ENCODE assay signal across 21 cellular contexts in the genomic region with DNA sequence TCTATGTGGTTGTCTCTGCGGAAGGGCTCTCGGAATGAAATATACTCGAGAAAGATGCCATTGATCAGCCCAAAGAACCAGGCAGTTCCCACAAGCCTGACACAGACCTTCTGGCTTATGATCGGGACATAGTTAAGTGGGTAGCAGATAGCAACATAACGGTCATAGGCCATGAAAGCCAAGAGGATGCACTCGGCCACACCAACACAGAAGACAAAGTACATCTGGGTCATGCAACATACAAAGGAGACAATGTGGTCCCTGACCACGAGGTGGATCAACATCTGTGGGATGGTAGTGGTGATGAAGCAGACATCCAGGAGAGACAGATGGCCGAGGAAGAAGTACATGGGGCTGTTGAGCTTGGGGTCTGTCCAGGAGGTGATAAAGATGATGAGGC. TPM values are rescaled to one million over a fixed set of nuclear protein-coding genes. Genes with fewer than 3 reads are reported as not detected.
A peak's percentile ranks its signal among the peaks of the same experiment; 100 is the strongest.
DNase-seq lines count a peak whose midpoint lies in the region; ATAC-seq and TF ChIP-seq lines count a peak whose summit lies in the region.
"Had no signal": no experiment of that assay in that cellular context is flagged by ENCODE, and none has a peak within 500 bp of the region (broad histone marks: within the 10 kb centered on the region; RNA-seq: fewer than 3 reads in every experiment).

No MANE protein-coding gene starts in this region.

- H3K27ac Mint-ChIP-seq in endothelial cell (ENCODE audit: unreplicated experiment) = no peak overlapping the region
- peak overlapping the region in 5 of 9 donors; percentile 28 to 95 (median 59) for H3K27ac Mint-ChIP-seq in naive thymus-derived CD4-positive, alpha-beta T cell

- no peak overlapping the region for H3K4me3 ChIP-seq in naive thymus-derived CD4-positive, alpha-beta T cell (ENCODE audit: low read length)
- no peak overlapping the region for H3K4me3 ChIP-seq in A673 (ENCODE audit: low read depth, low read length, poor library complexity, severe bottlenecking)
- no peak overlapping the region for H3K4me3 ChIP-seq in gastrocnemius medialis
- H3K4me3 ChIP-seq: BLaER1 treated with 17β-estradiol and CSF1 and Interleukin-3, amounts not matched to agents 10 nM and 100 nM; HAP-1 had no signal

- no peak for TF ChIP-seq CTCF in endothelial cell (IDR thresholded peaks at IDR 0.05; ENCODE audit: unreplicated experiment)
- no peak for TF ChIP-seq CTCF in A673 (conservative IDR thresholded peaks at IDR 0.05; ENCODE audit: low read depth, low read length)
- no peak for TF ChIP-seq CTCF in GM10266 (IDR thresholded peaks at IDR 0.05; ENCODE audit: control insufficient read depth, insufficient read depth, low read depth, missing control alignments)
- TF ChIP-seq CTCF in gastrocnemius medialis (IDR thresholded peaks at IDR 0.05 in 4 of 5, conservative IDR thresholded peaks at IDR 0.05 in 1 of 5) = no peak

- peaks cover 24 to 28% of the 10 kb centered on the region in 2 donors for H3K4me1 ChIP-seq in naive thymus-derived CD4-positive, alpha-beta T cell (ENCODE audit: control insufficient read depth in 2 of 2, insufficient read depth in 2 of 2, low read length in 2 of 2)
- peaks cover 4% of the 10 kb centered on the region for H3K4me1 ChIP-seq in A673 (ENCODE audit: insufficient read depth, low read length, poor library complexity, severe bottlenecking)
- H3K4me1 ChIP-seq in gastrocnemius medialis = peaks cover 12 to 13% of the 10 kb centered on the region in 2 donors

- CTCF ChIA-PET in HEK293T (lab: Yijun Ruan, JAX) = no interaction called here
- CTCF ChIA-PET in naive thymus-derived CD4-positive, alpha-beta T cell (lab: Charles Lee) = interaction anchor here (0.6 kb wide), 1 partner anchor 203 kb away, joined by 3 read pairs; no protein-coding TSS in a partner anchor
- CTCF ChIA-PET in A673 (lab: Charles Lee) = no interaction called here

- H3K27me3 ChIP-seq in naive thymus-derived CD4-positive, alpha-beta T cell (ENCODE audit: control insufficient read depth in 2 of 2, insufficient read depth in 2 of 2, low read length in 2 of 2) = no peaks in the 10 kb centered on the region
- no peaks in the 10 kb centered on the region for H3K27me3 ChIP-seq in A673 (replicated peaks; ENCODE audit: insufficient read depth, low read depth, low read length, poor library complexity)
- H3K27me3 ChIP-seq in gastrocnemius medialis = no peaks in the 10 kb centered on the region
- H3K27me3 ChIP-seq: BLaER1 treated with 17β-estradiol and CSF1 and Interleukin-3, amounts not matched to agents 10 nM and 100 nM had no signal

- no peak for ATAC-seq in naive thymus-derived CD4-positive, alpha-beta T cell
- no peak for ATAC-seq in gastrocnemius medialis

- peak overlapping the region; percentile 45 for H3K4me3 Mint-ChIP-seq in endothelial cell (ENCODE audit: unreplicated experiment)
- H3K4me3 Mint-ChIP-seq in naive thymus-derived CD4-positive, alpha-beta T cell = peak overlapping the region in 3 of 10 donors; percentile 43 to 92 (median 89)
- H3K4me3 Mint-ChIP-seq: CD14-positive monocyte had no signal

- DNase-seq in HEK293T (ENCODE audit: extremely low spot score) (no peak), endothelial cell (ENCODE audit: low spot score) (no peak), islet precursor cell (peak; percentile 40), SIG-M5 (lab: John Stamatoyannopoulos, UW) (no peak), A673 (ENCODE audit: low spot score) (no peak), GM10266 (ENCODE audit: extremely low spot score) (no peak), gastrocnemius medialis (no peak)
- DNase-seq in naive thymus-derived CD4-positive, alpha-beta T cell = no peak
- DNase-seq: BE2C; Caco-2; CD4-positive, alpha-beta memory T cell; DMS 273 treated with DMSO at 0.1 percent for 48 hours; DMS79; EL; GDM1; GOT3 had no signal

- in situ Hi-C loops in gastrocnemius medialis (cut with MboI; ENCODE audit: low sequenced_read_pairs in 4 of 4) = no loop called here

- H3K9me3 ChIP-seq in naive thymus-derived CD4-positive, alpha-beta T cell (ENCODE audit: control insufficient read depth in 2 of 3, low read length in 3 of 3) = peaks cover 0 to 45% (median 8%) of the 10 kb centered on the region in 3 experiments
- H3K9me3 ChIP-seq in A673 (ENCODE audit: low read depth, low read length, poor library complexity, severe bottlenecking) (peaks cover 7% of the 10 kb centered on the region), gastrocnemius medialis (no peaks in the 10 kb centered on the region)
- H3K9me3 ChIP-seq: BE2C had no signal

- no peak for TF ChIP-seq POLR2A in gastrocnemius medialis (IDR thresholded peaks at IDR 0.05)

- H3K27me3 Mint-ChIP-seq in endothelial cell (ENCODE audit: unreplicated experiment) = peaks cover 9% of the 10 kb centered on the region
- H3K27me3 Mint-ChIP-seq in naive thymus-derived CD4-positive, alpha-beta T cell = no peaks in the 10 kb centered on the region
- H3K27me3 Mint-ChIP-seq: CD4-positive, alpha-beta memory T cell had no signal

- H3K36me3 ChIP-seq in naive thymus-derived CD4-positive, alpha-beta T cell (ENCODE audit: control insufficient read depth in 2 of 3, insufficient read depth in 3 of 3, low read length in 3 of 3) = peaks cover 0 to 18% (median 10%) of the 10 kb centered on the region in 3 experiments
- H3K36me3 ChIP-seq in A673 (ENCODE audit: insufficient read depth, low read length, poor library complexity, severe bottlenecking) (no peaks in the 10 kb centered on the region), gastrocnemius medialis (peaks cover 0 to 25% of the 10 kb centered on the region in 2 donors)
- H3K36me3 ChIP-seq: BE2C, HAP-1 had no signal

- peaks cover 39% of the 10 kb centered on the region for H3K36me3 Mint-ChIP-seq in endothelial cell (ENCODE audit: low read depth, unreplicated experiment)
- H3K36me3 Mint-ChIP-seq in naive thymus-derived CD4-positive, alpha-beta T cell = peaks cover 27 to 68% (median 53%) of the 10 kb centered on the region in 5 donors

- POLR2A ChIA-PET in HEK293T (lab: Yijun Ruan, JAX) = no interaction called here
- POLR2A ChIA-PET in naive thymus-derived CD4-positive, alpha-beta T cell (lab: Charles Lee) = no interaction called here
- POLR2A ChIA-PET in A673 (lab: Charles Lee; ENCODE audit: low non-redundant PET) = no interaction called here

- peaks cover 13% of the 10 kb centered on the region for H3K4me1 Mint-ChIP-seq in endothelial cell (ENCODE audit: unreplicated experiment)
- H3K4me1 Mint-ChIP-seq in naive thymus-derived CD4-positive, alpha-beta T cell = peaks cover 26 to 54% (median 48%) of the 10 kb centered on the region in 7 donors

- no TSS peak for BruUV-seq in A673 (replicated peaks; lab: Mats Ljungman, UMichigan)

- intact Hi-C loops in naive thymus-derived CD4-positive, alpha-beta T cell (cut with micrococcal nuclease) = no loop called here
- intact Hi-C loops in A673 (cut with micrococcal nuclease; ENCODE audit: unreplicated experiment) = no loop called here
- intact Hi-C loops in gastrocnemius medialis (cut with DNase I; ENCODE audit: low total_unique reads) = no loop called here

- no peak overlapping the region for H3K27ac ChIP-seq in naive thymus-derived CD4-positive, alpha-beta T cell (ENCODE audit: low read depth, low read length)
- H3K27ac ChIP-seq in A673 (ENCODE audit: low read depth, low read length, poor library complexity, severe bottlenecking) (no peak overlapping the region), gastrocnemius medialis (no peak overlapping the region)
- H3K27ac ChIP-seq: BLaER1 treated with 17β-estradiol and CSF1 and Interleukin-3, amounts not matched to agents 10 nM and 100 nM had no signal

- peaks cover 33% of the 10 kb centered on the region for H3K9me3 Mint-ChIP-seq in endothelial cell (ENCODE audit: unreplicated experiment)
- peaks cover 11 to 69% (median 48%) of the 10 kb centered on the region in 11 donors for H3K9me3 Mint-ChIP-seq in naive thymus-derived CD4-positive, alpha-beta T cell

TF ChIP-seq in HEK293T, 16 proteins besides CTCF, POLR2A, EP300 and RAD21:
- TF ChIP-seq NFRKB (IDR thresholded peaks at IDR 0.05) (no peak), FOXA1 (IDR thresholded peaks at IDR 0.05) (no peak), L3MBTL2 (conservative IDR thresholded peaks at IDR 0.05) (0 out of 2 replicates have a peak, but pooled peaks have one; percentile 13)
TF ChIP-seq in HEK293T: peak in this region for 1.

RNA-seq across cellular contexts. Expression of a gene that starts 0.3 kb away (rescaled TPM):
- total RNA-seq in endothelial cell (ENCODE audit: unreplicated experiment) (not detected), A673 (2021) (not detected in 2 replicates), gastrocnemius medialis (not detected)
- total RNA-seq in naive thymus-derived CD4-positive, alpha-beta T cell = not detected
- polyA plus RNA-seq in naive thymus-derived CD4-positive, alpha-beta T cell = not detected
- total RNA-seq: A172; Caco-2; CD4-positive, alpha-beta memory T cell had no signal
- polyA plus RNA-seq: AG04450; CD14-positive monocyte; CD4-positive, alpha-beta memory T cell had no signal

RNA-seq across cellular contexts. Expression of a gene that starts 19.3 kb away (rescaled TPM):
- 13.3 TPM for total RNA-seq in endothelial cell (ENCODE audit: unreplicated experiment)
- total RNA-seq in naive thymus-derived CD4-positive, alpha-beta T cell = 1 to 10 TPM in 2 of 5 experiments, under 1 TPM in 2, not detected in 1; 0.22 to 3.8 (median 1.8) TPM
- under 1 TPM in 1 of 2 donors, not detected in 1; 0.21 TPM for polyA plus RNA-seq in naive thymus-derived CD4-positive, alpha-beta T cell
- 0.63 and 0.69 TPM in 2 replicates for total RNA-seq in A673 (2021)
- total RNA-seq in gastrocnemius medialis = 1 to 10 TPM in 2 of 4 donors, under 1 TPM in 2; 0.38 to 2.0 (median 1.1) TPM
- total RNA-seq: A172 had no signal
- polyA plus RNA-seq: CD14-positive monocyte had no signal

RNA-seq across cellular contexts. Expression of a gene that starts 45.5 kb away (rescaled TPM):
- 25.6 TPM for total RNA-seq in endothelial cell (ENCODE audit: unreplicated experiment)
- total RNA-seq in naive thymus-derived CD4-positive, alpha-beta T cell = 10 to 100 TPM; 42.9 to 75.9 (median 54.9) TPM
- 10 to 100 TPM; 71.5 to 93.5 TPM for polyA plus RNA-seq in naive thymus-derived CD4-positive, alpha-beta T cell
- 23.5 and 24.1 TPM in 2 replicates for total RNA-seq in A673 (2021)
- 100 to 1,000 TPM; 134 to 359 (median 210) TPM for total RNA-seq in gastrocnemius medialis
